7 cellular contexts compared by ENCODE assay signal in genomic region chr2:61018798-61019197, GRCh38. TPM values are rescaled to one million over a fixed set of nuclear protein-coding genes. Genes with fewer than 3 reads are reported as not detected.
A peak's percentile ranks its signal among the peaks of the same experiment; 100 is the strongest.
DNase-seq lines count a peak whose midpoint lies in the region; ATAC-seq and TF ChIP-seq lines count a peak whose summit lies in the region.

No MANE protein-coding gene starts in this region.

- CTCF ChIA-PET in activated CD4-positive, alpha-beta memory T cell treated with anti-CD3 and anti-CD28 coated beads, Interleukin-2, amount 10 ng/mL, durations not matched to agents 7 days and 5 days (lab: Charles Lee), result no interaction called here

- H3K36me3 Mint-ChIP-seq in HFFc6 (ENCODE audit: low read depth), result peaks cover 19% of the 10 kb centered on the region
- H3K36me3 Mint-ChIP-seq in activated CD4-positive, alpha-beta memory T cell treated with anti-CD3 and anti-CD28 coated beads, Interleukin-2, amount 10 ng/mL, durations not matched to agents 7 days and 5 days (ENCODE audit: low read depth), result peaks cover 31% of the 10 kb centered on the region
- peaks cover 14 to 22% of the 10 kb centered on the region in 2 donors for H3K36me3 Mint-ChIP-seq in stimulated activated naive B cell treated with anti-CD40 and anti-IgM and Interleukin-4, amounts not matched to agents 10 μg/mL and 1 μg/mL and 100 μg/mL, for 72 hours

- H3K4me3 Mint-ChIP-seq in HFFc6, result peak overlapping the region; percentile 100
- peak overlapping the region; percentile 96 for H3K4me3 Mint-ChIP-seq in activated CD4-positive, alpha-beta memory T cell treated with anti-CD3 and anti-CD28 coated beads, Interleukin-2, amount 10 ng/mL, durations not matched to agents 7 days and 5 days
- peak overlapping the region; percentile 32 to 39 for H3K4me3 Mint-ChIP-seq in stimulated activated naive B cell treated with anti-CD40 and anti-IgM and Interleukin-4, amounts not matched to agents 10 μg/mL and 1 μg/mL and 100 μg/mL, for 72 hours

- POLR2A ChIA-PET in activated CD4-positive, alpha-beta memory T cell treated with anti-CD3 and anti-CD28 coated beads, Interleukin-2, amount 10 ng/mL, durations not matched to agents 7 days and 5 days (lab: Charles Lee), result no interaction called here

- ATAC-seq in stimulated activated naive B cell treated with anti-CD40 and anti-IgM and Interleukin-4, amounts not matched to agents 10 μg/mL and 1 μg/mL and 100 μg/mL, for 72 hours (replicated peaks), result no peak
- no peak for ATAC-seq in HG02798 (IDR thresholded peaks at IDR 0.05; ENCODE audit: poor library complexity, unreplicated experiment)

- TF ChIP-seq CTCF in HFFc6 (IDR thresholded peaks at IDR 0.05), result no peak

- peaks cover 2% of the 10 kb centered on the region for H3K27me3 Mint-ChIP-seq in HFFc6 (ENCODE audit: insufficient read depth)
- H3K27me3 Mint-ChIP-seq in activated CD4-positive, alpha-beta memory T cell treated with anti-CD3 and anti-CD28 coated beads, Interleukin-2, amount 10 ng/mL, durations not matched to agents 7 days and 5 days, result no peaks in the 10 kb centered on the region
- H3K27me3 Mint-ChIP-seq in stimulated activated naive B cell treated with anti-CD40 and anti-IgM and Interleukin-4, amounts not matched to agents 10 μg/mL and 1 μg/mL and 100 μg/mL, for 72 hours, result no peaks in the 10 kb centered on the region

- H3K9me3 Mint-ChIP-seq in HFFc6, result peaks cover 8% of the 10 kb centered on the region; the same call in 1 of the 2 replicates
- H3K9me3 Mint-ChIP-seq in activated CD4-positive, alpha-beta memory T cell treated with anti-CD3 and anti-CD28 coated beads, Interleukin-2, amount 10 ng/mL, durations not matched to agents 7 days and 5 days, result no peaks in the 10 kb centered on the region
- peaks cover 0 to 2% of the 10 kb centered on the region in 2 donors for H3K9me3 Mint-ChIP-seq in stimulated activated naive B cell treated with anti-CD40 and anti-IgM and Interleukin-4, amounts not matched to agents 10 μg/mL and 1 μg/mL and 100 μg/mL, for 72 hours

- H3K4me3 ChIP-seq in iPS-11a (ENCODE audit: low read depth, low read length), result peak overlapping the region; percentile 97

- H3K27ac Mint-ChIP-seq in HFFc6, result peak overlapping the region; percentile 97
- peak overlapping the region; percentile 89 for H3K27ac Mint-ChIP-seq in activated CD4-positive, alpha-beta memory T cell treated with anti-CD3 and anti-CD28 coated beads, Interleukin-2, amount 10 ng/mL, durations not matched to agents 7 days and 5 days
- no peak overlapping the region for H3K27ac Mint-ChIP-seq in stimulated activated naive B cell treated with anti-CD40 and anti-IgM and Interleukin-4, amounts not matched to agents 10 μg/mL and 1 μg/mL and 100 μg/mL, for 72 hours

- no peak for DNase-seq in HFFc6
- no peak for DNase-seq in activated CD4-positive, alpha-beta memory T cell treated with anti-CD3 and anti-CD28 coated beads, Interleukin-2, amount 10 ng/mL, durations not matched to agents 7 days and 5 days
- DNase-seq in stimulated activated naive B cell treated with anti-CD40 and anti-IgM and Interleukin-4, amounts not matched to agents 10 μg/mL and 1 μg/mL and 100 μg/mL, for 72 hours, result no peak
- DNase-seq in dermis blood vessel endothelial cell, result no peak
- DNase-seq in NCI-H748 treated with DMSO at 0.1 percent for 48 hours (lab: John Stamatoyannopoulos, UW), result no peak

- peaks cover 38% of the 10 kb centered on the region for H3K4me1 Mint-ChIP-seq in HFFc6 (ENCODE audit: low read depth)
- H3K4me1 Mint-ChIP-seq in activated CD4-positive, alpha-beta memory T cell treated with anti-CD3 and anti-CD28 coated beads, Interleukin-2, amount 10 ng/mL, durations not matched to agents 7 days and 5 days, result peaks cover 41% of the 10 kb centered on the region
- H3K4me1 Mint-ChIP-seq in stimulated activated naive B cell treated with anti-CD40 and anti-IgM and Interleukin-4, amounts not matched to agents 10 μg/mL and 1 μg/mL and 100 μg/mL, for 72 hours, result peaks cover 0 to 21% of the 10 kb centered on the region in 2 donors

RNA-seq across cellular contexts. Expression of gene PUS10, which starts 0.7 kb away (rescaled TPM):
- 1 to 10 TPM; 4.2 to 6.1 (median 5.3) TPM for total RNA-seq in HFFc6 (2021; fragmentation: NEBNext Ultra II Directional; extraction: Animal tissue kit (Norgen Biotek cat#: 25700))
- 1 to 10 TPM; 7.3 to 7.5 TPM for total RNA-seq in activated CD4-positive, alpha-beta memory T cell treated with anti-CD3 and anti-CD28 coated beads, Interleukin-2, amount 10 ng/mL, durations not matched to agents 7 days and 5 days
- total RNA-seq in dermis blood vessel endothelial cell, result 10.4 and 10.5 TPM in 2 replicates

RNA-seq across cellular contexts. Expression of gene PEX13, which starts 1.3 kb away (rescaled TPM):
- total RNA-seq in HFFc6 (2021; fragmentation: NEBNext Ultra II Directional; extraction: Animal tissue kit (Norgen Biotek cat#: 25700)), result 10 to 100 TPM; 21.2 to 24.1 (median 22.4) TPM
- total RNA-seq in activated CD4-positive, alpha-beta memory T cell treated with anti-CD3 and anti-CD28 coated beads, Interleukin-2, amount 10 ng/mL, durations not matched to agents 7 days and 5 days, result 10 to 100 TPM; 20.3 to 20.6 TPM
- total RNA-seq in dermis blood vessel endothelial cell, result 44.9 and 50.7 TPM in 2 replicates

RNA-seq across cellular contexts. Expression of gene SANBR, which starts 46.9 kb away (rescaled TPM):
- total RNA-seq in HFFc6 (2021; fragmentation: NEBNext Ultra II Directional; extraction: Animal tissue kit (Norgen Biotek cat#: 25700)), result 1 to 10 TPM; 5.1 to 9.8 (median 8.4) TPM
- total RNA-seq in activated CD4-positive, alpha-beta memory T cell treated with anti-CD3 and anti-CD28 coated beads, Interleukin-2, amount 10 ng/mL, durations not matched to agents 7 days and 5 days, result 10 to 100 TPM in 1 of 2 experiments, 1 to 10 TPM in 1; 9.9 to 10.8 TPM
- total RNA-seq in dermis blood vessel endothelial cell, result 18.6 and 27.4 TPM in 2 replicates

Comparison
In these comparisons a context has a peak if more than half of its experiments do, and no peak if none do; other contexts are left out.
1. H3K4me3 Mint-ChIP-seq: peak in every context shown above with its lines; median percentile 100 in HFFc6; 96 in activated CD4-positive, alpha-beta memory T cell treated with anti-CD3 and anti-CD28 coated beads, Interleukin-2, amount 10 ng/mL, durations not matched to agents 7 days and 5 days; 36 in stimulated activated naive B cell treated with anti-CD40 and anti-IgM and Interleukin-4, amounts not matched to agents 10 μg/mL and 1 μg/mL and 100 μg/mL, for 72 hours.